ENCODE assay signal across 1 cellular context in the genomic region with DNA sequence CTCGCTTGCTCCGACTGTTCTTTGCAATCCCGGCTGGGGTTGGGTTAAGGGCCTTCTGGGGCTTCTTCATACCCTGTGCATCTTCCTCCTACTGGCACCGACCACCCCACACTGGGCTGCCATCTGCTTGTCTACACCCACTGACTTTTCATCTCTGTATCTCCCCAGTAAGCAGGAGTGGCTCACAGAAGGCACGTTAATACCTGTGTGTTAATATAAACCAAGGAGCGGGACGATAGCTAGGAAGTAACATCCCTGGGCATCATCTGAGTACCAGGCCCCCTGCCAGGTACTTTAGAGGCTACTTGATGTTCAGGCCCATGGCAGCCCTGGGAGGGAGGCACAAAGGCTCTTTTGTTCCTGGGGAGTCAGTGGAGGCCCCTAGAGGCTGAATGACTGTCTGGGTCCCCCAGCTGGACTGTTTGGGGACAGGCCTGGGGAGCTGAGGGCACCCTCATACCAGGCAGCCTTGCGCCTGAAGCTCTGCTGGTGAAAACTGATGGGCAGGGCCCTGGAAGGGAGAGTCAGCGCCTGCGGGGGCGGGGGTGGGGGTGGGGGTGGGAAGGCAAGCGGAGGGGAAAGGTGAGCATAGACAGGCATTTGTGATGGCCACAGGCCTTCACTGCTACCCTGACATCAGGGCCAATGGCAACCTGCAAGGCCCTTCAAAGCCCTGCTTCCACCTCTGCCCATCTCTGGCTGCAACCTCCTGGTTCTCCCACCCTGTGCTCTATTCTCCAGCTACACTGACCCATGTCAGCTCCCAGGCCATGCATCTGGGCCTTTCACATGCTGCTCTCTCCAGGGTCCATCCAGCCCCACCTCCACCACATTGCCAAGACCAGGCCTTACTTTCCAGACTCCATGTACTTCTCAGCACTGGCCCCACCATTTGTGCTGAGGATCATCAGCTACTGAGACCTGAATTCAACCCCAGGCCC.
A peak's percentile ranks its signal among the peaks of the same experiment; 100 is the strongest.
TF ChIP-seq lines count a peak whose summit lies in the region.

No MANE protein-coding gene starts in this region.

TF ChIP-seq in K562, 482 proteins besides CTCF, POLR2A, EP300 and RAD21 (continued from another document):
- TF ChIP-seq, protein P1, sequence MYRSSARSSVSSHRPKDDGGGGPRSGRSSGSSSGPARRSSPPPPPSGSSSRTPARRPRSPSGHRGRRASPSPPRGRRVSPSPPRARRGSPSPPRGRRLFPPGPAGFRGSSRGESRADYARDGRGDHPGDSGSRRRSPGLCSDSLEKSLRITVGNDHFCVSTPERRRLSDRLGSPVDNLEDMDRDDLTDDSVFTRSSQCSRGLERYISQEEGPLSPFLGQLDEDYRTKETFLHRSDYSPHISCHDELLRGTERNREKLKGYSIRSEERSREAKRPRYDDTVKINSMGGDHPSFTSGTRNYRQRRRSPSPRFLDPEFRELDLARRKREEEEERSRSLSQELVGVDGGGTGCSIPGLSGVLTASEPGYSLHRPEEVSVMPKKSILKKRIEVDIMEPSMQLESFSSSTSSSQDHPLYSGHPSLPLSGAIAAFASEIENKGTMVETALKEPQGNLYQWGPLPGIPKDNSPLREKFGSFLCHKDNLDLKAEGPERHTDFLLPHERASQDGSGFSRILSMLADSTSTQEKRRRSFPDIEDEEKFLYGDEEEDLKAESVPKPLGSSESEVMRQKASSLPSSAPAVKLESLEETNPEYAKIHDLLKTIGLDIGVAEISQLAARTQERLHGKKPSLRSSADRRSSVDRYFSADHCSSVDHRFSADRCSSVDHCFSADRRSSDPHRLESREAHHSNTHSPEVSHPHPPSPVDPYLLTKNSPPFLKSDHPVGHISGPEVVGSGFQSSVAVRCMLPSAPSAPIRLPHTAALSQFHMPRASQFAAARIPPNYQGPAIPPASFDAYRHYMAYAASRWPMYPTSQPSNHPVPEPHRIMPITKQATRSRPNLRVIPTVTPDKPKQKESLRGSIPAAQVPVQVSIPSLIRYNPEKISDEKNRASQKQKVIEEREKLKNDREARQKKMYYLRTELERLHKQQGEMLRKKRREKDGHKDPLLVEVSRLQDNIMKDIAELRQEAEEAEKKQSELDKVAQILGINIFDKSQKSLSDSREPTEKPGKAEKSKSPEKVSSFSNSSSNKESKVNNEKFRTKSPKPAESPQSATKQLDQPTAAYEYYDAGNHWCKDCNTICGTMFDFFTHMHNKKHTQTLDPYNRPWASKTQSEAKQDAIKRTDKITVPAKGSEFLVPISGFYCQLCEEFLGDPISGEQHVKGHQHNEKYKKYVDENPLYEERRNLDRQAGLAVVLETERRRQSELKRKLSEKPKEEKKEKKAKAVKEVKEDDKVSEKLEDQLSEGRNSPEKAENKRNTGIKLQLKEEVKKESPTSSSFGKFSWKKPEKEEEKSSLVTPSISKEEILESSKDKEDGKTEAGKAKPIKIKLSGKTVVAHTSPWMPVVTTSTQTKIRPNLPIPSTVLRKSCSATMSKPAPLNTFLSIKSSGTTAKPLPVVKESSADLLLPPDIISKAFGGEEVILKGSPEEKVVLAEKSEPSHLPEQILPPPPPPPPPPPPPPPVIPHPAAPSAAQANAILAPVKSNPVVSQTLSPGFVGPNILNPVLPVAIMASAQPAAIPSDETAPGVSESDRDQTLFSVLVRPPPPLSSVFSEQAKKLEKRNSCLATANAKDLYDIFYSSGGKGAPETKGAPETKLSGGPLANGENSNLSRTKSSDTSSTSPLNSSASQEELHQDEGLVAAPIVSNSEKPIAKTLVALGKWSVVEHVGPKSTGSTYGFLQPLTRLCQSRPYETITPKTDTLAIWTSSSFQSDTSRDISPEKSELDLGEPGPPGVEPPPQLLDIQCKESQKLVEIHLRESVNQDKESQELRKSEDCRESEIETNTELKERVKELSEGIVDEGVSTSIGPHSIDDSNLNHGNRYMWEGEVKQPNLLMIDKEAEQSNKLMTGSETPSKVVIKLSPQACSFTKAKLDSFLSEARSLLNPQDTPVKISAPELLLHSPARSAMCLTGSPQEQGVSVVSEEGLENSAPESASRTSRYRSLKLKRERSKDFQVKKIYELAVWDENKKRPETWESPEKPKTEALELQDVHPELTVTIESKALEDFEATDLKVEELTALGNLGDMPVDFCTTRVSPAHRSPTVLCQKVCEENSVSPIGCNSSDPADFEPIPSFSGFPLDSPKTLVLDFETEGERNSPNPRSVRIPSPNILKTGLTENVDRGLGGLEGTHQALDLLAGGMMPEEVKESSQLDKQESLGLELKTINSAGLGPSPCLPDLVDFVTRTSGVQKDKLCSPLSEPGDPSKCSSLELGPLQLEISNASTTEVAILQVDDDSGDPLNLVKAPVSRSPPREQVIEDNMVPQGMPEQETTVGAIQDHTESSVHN (IDR thresholded peaks at IDR 0.05; ENCODE audit: borderline replicate concordance in 1 of 2, low read depth in 1 of 2) = no peak
- TF ChIP-seq ZEB2 (IDR thresholded peaks at IDR 0.05) = 0 out of 2 replicates have a peak, but pooled peaks have one; percentile 5
- no peak for TF ChIP-seq TCFL5 (CRISPR knock-in tag; conservative IDR thresholded peaks at IDR 0.05)
- no peak for TF ChIP-seq SMARCE1 (IDR thresholded peaks at IDR 0.05)
- no peak for TF ChIP-seq ZC3H4 (CRISPR knock-in tag; IDR thresholded peaks at IDR 0.05; ENCODE audit: borderline replicate concordance)
- TF ChIP-seq DIDO1 (tag; IDR thresholded peaks at IDR 0.05; ENCODE audit: low read depth) = no peak
- TF ChIP-seq GTF2A2 (tag; IDR thresholded peaks at IDR 0.05) = no peak
- TF ChIP-seq STAT5A (IDR thresholded peaks at IDR 0.05; ENCODE audit: borderline replicate concordance, low read length) = no peak
- TF ChIP-seq ZKSCAN1 (IDR thresholded peaks at IDR 0.05; ENCODE audit: low read depth, low read length) = no peak
- no peak for TF ChIP-seq SIX5 (IDR thresholded peaks at IDR 0.05; ENCODE audit: borderline replicate concordance in 1 of 2, insufficient read depth in 1 of 2, low read depth in 1 of 2, low read length in 2 of 2)
- no peak for TF ChIP-seq VEZF1 (CRISPR knock-in tag; IDR thresholded peaks at IDR 0.05)
- no peak for TF ChIP-seq ZNF589 (CRISPR knock-in tag; IDR thresholded peaks at IDR 0.05; ENCODE audit: low read depth)
- TF ChIP-seq CXXC5 (CRISPR knock-in tag; IDR thresholded peaks at IDR 0.05) = no peak
- no peak for TF ChIP-seq E2F1 (CRISPR knock-in tag; IDR thresholded peaks at IDR 0.05)
- TF ChIP-seq NELFE (IDR thresholded peaks at IDR 0.05; ENCODE audit: insufficient read depth, insufficient read length) = no peak
- TF ChIP-seq, protein P2, sequence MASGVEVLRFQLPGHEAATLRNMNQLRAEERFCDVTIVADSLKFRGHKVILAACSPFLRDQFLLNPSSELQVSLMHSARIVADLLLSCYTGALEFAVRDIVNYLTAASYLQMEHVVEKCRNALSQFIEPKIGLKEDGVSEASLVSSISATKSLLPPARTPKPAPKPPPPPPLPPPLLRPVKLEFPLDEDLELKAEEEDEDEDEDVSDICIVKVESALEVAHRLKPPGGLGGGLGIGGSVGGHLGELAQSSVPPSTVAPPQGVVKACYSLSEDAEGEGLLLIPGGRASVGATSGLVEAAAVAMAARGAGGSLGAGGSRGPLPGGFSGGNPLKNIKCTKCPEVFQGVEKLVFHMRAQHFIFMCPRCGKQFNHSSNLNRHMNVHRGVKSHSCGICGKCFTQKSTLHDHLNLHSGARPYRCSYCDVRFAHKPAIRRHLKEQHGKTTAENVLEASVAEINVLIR (CRISPR knock-in tag; IDR thresholded peaks at IDR 0.05) = no peak
- no peak for TF ChIP-seq STAG1 (CRISPR knock-in tag; IDR thresholded peaks at IDR 0.05; ENCODE audit: borderline replicate concordance)
TF ChIP-seq in K562: peak in this region for 7.
